ENCODE assay signal across 8 cellular contexts in the genomic region with DNA sequence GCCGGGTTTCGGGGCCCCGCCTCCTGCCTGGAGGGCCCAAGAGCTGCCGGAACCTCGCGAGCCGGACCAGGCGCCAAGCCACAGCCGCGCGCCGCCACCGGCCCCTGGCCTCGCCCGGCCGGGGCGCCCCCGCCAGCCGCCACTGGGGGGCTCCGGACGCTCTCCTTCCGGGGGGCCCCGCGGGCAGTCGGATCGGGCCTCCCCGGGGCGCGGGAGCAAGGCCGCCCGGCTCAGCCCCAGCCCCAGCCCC. TPM values are rescaled to one million over a fixed set of nuclear protein-coding genes. Genes with fewer than 3 reads are reported as not detected.
A peak's percentile ranks its signal among the peaks of the same experiment; 100 is the strongest.
DNase-seq lines count a peak whose midpoint lies in the region; ATAC-seq, FAIRE-seq and TF ChIP-seq lines count a peak whose summit lies in the region.

No MANE protein-coding gene starts in this region.

- peak overlapping the region; percentile 94 for H3K9ac ChIP-seq in astrocyte (ENCODE audit: low read length)
- H3K9ac ChIP-seq in iPS-18a (ENCODE audit: low read length) = peak overlapping the region; percentile 36
- H3K9ac ChIP-seq in skeletal muscle tissue (ENCODE audit: low read depth in 1 of 3, low read length in 3 of 3) = peak overlapping the region; percentile 77 to 99 (median 95)

- H3K4me3 ChIP-seq in astrocyte (ENCODE audit: insufficient read depth, low read depth, low read length) (peak overlapping the region; percentile 70), iPS-18a (ENCODE audit: low read length) (peak overlapping the region; percentile 89), skeletal muscle tissue (ENCODE audit: low read length in 3 of 3) (peak overlapping the region; percentile 72 to 82 (median 78))

- peak; percentile 83 for DNase-seq in activated CD8-positive, alpha-beta memory T cell treated with anti-CD3 and anti-CD28 coated beads, Interleukin-2, amount 10 ng/mL, durations not matched to agents 7 days and 5 days
- no peak for DNase-seq in activated CD8-positive, alpha-beta memory T cell treated with anti-CD3 and anti-CD28 coated beads for 24 hours
- DNase-seq in NOMO-1 treated with dmso at 0.1 percent for 144 hours (lab: John Stamatoyannopoulos, UW; ENCODE audit: unreplicated experiment) = peak; percentile 71
- DNase-seq in astrocyte (ENCODE audit: low read depth) = peak; percentile 67
- DNase-seq in germinal center (ENCODE audit: low spot score) = no peak

- peak overlapping the region; percentile 37 for H2AFZ ChIP-seq in astrocyte (ENCODE audit: low read depth, low read length)

- H3K4me2 ChIP-seq in astrocyte (ENCODE audit: low read length) = peak overlapping the region; percentile 90

- H3K4me1 Mint-ChIP-seq in activated CD8-positive, alpha-beta memory T cell treated with anti-CD3 and anti-CD28 coated beads, Interleukin-2, amount 10 ng/mL, durations not matched to agents 7 days and 5 days = peaks cover 21% of the 10 kb centered on the region
- no peaks in the 10 kb centered on the region for H3K4me1 Mint-ChIP-seq in astrocyte (ENCODE audit: low read depth, unreplicated experiment)

- FAIRE-seq in astrocyte (lab: Jason Lieb, UNC) = no peak

- H3K27ac ChIP-seq in astrocyte (ENCODE audit: low read depth, low read length) (peak overlapping the region; percentile 96), iPS-18a (ENCODE audit: low read length) (no peak overlapping the region), skeletal muscle tissue (ENCODE audit: low read depth, low read length) (peak overlapping the region; percentile 98)

- peaks cover 11% of the 10 kb centered on the region for H3K4me1 ChIP-seq in astrocyte (ENCODE audit: insufficient read depth, low read length)
- H3K4me1 ChIP-seq in iPS-18a (ENCODE audit: control insufficient read depth, low read depth, low read length) = peaks cover under 1% of the 10 kb centered on the region
- peaks cover 5 to 24% (median 22%) of the 10 kb centered on the region in 3 donors for H3K4me1 ChIP-seq in skeletal muscle tissue (ENCODE audit: control insufficient read depth in 3 of 3, insufficient read depth in 3 of 3, low read length in 3 of 3)

- H3K27me3 ChIP-seq in astrocyte (ENCODE audit: insufficient read depth, low read length) = no peaks in the 10 kb centered on the region
- H3K27me3 ChIP-seq in iPS-18a (ENCODE audit: control insufficient read depth, insufficient read depth, low read length) = peaks cover 11% of the 10 kb centered on the region
- H3K27me3 ChIP-seq in skeletal muscle tissue (ENCODE audit: control insufficient read depth in 3 of 3, insufficient read depth in 3 of 3, low read length in 3 of 3) = no peaks in the 10 kb centered on the region

- peak overlapping the region; percentile 75 for H3K27ac Mint-ChIP-seq in activated CD8-positive, alpha-beta memory T cell treated with anti-CD3 and anti-CD28 coated beads, Interleukin-2, amount 10 ng/mL, durations not matched to agents 7 days and 5 days
- no peak overlapping the region for H3K27ac Mint-ChIP-seq in astrocyte (ENCODE audit: unreplicated experiment)

- no peak for TF ChIP-seq CTCF in astrocyte (IDR thresholded peaks at IDR 0.05; ENCODE audit: insufficient read depth, low read depth, low read length)

- peak overlapping the region; percentile 65 for H3K4me3 Mint-ChIP-seq in activated CD8-positive, alpha-beta memory T cell treated with anti-CD3 and anti-CD28 coated beads, Interleukin-2, amount 10 ng/mL, durations not matched to agents 7 days and 5 days
- H3K4me3 Mint-ChIP-seq in astrocyte (ENCODE audit: unreplicated experiment) = peak overlapping the region; percentile 83

- CTCF ChIA-PET in activated CD8-positive, alpha-beta memory T cell treated with anti-CD3 and anti-CD28 coated beads, Interleukin-2, amount 10 ng/mL, durations not matched to agents 7 days and 5 days (lab: Charles Lee) = interaction anchor here (0.5 to 4.1 kb wide), 10 partner anchors 10 to 419 kb away, joined by 3 to 23 read pairs (median 6); a partner anchor contains a TSS

- H3K79me2 ChIP-seq in astrocyte (ENCODE audit: insufficient read depth, low read length) = no peaks in the 10 kb centered on the region

- peaks cover 11% of the 10 kb centered on the region for H3K36me3 Mint-ChIP-seq in activated CD8-positive, alpha-beta memory T cell treated with anti-CD3 and anti-CD28 coated beads, Interleukin-2, amount 10 ng/mL, durations not matched to agents 7 days and 5 days
- no peaks in the 10 kb centered on the region for H3K36me3 Mint-ChIP-seq in astrocyte (ENCODE audit: low read depth, unreplicated experiment)

- no peaks in the 10 kb centered on the region for H3K36me3 ChIP-seq in astrocyte (ENCODE audit: insufficient read depth, low read length)
- no peaks in the 10 kb centered on the region for H3K36me3 ChIP-seq in iPS-18a (ENCODE audit: control insufficient read depth, low read depth, low read length)
- H3K36me3 ChIP-seq in skeletal muscle tissue (ENCODE audit: control insufficient read depth in 3 of 3, insufficient read depth in 3 of 3, low read length in 3 of 3) = no peaks in the 10 kb centered on the region

- no peaks in the 10 kb centered on the region for H4K20me1 ChIP-seq in astrocyte (ENCODE audit: insufficient read depth, low read length)

- no peaks in the 10 kb centered on the region for H3K9me3 ChIP-seq in astrocyte (ENCODE audit: insufficient read depth, low read depth, low read length)
- H3K9me3 ChIP-seq in iPS-18a (ENCODE audit: control insufficient read depth, low read depth, low read length) = no peaks in the 10 kb centered on the region
- no peaks in the 10 kb centered on the region for H3K9me3 ChIP-seq in skeletal muscle tissue (ENCODE audit: control insufficient read depth in 3 of 3, low read length in 3 of 3)

- peaks cover 7% of the 10 kb centered on the region for H3K9me3 Mint-ChIP-seq in activated CD8-positive, alpha-beta memory T cell treated with anti-CD3 and anti-CD28 coated beads, Interleukin-2, amount 10 ng/mL, durations not matched to agents 7 days and 5 days (ENCODE audit: low read depth)
- no peaks in the 10 kb centered on the region for H3K9me3 Mint-ChIP-seq in astrocyte (ENCODE audit: unreplicated experiment)

- H3K27me3 Mint-ChIP-seq in activated CD8-positive, alpha-beta memory T cell treated with anti-CD3 and anti-CD28 coated beads, Interleukin-2, amount 10 ng/mL, durations not matched to agents 7 days and 5 days = peaks cover 7% of the 10 kb centered on the region
- no peaks in the 10 kb centered on the region for H3K27me3 Mint-ChIP-seq in astrocyte (ENCODE audit: low read depth, unreplicated experiment)

- peak; percentile 52 for ATAC-seq in activated CD8-positive, alpha-beta memory T cell treated with anti-CD3 and anti-CD28 coated beads, Interleukin-2, amount 10 ng/mL, durations not matched to agents 7 days and 5 days
- ATAC-seq in HG02623 (IDR thresholded peaks at IDR 0.05; ENCODE audit: unreplicated experiment) = peak; percentile 46

RNA-seq across cellular contexts. Expression of a gene that starts 17.4 kb away (rescaled TPM):
- under 1 TPM in 1 of 2 experiments, not detected in 1; 0.56 TPM for total RNA-seq in activated CD8-positive, alpha-beta memory T cell treated with anti-CD3 and anti-CD28 coated beads, Interleukin-2, amount 10 ng/mL, durations not matched to agents 7 days and 5 days
- total RNA-seq in astrocyte (1.1 and 1.3 TPM in 2 replicates), skeletal muscle tissue (4.2 TPM)

RNA-seq across cellular contexts. Expression of a gene that starts 45.9 kb away (rescaled TPM):
- under 1 TPM in 1 of 2 experiments, not detected in 1; 0.21 TPM for total RNA-seq in activated CD8-positive, alpha-beta memory T cell treated with anti-CD3 and anti-CD28 coated beads, Interleukin-2, amount 10 ng/mL, durations not matched to agents 7 days and 5 days
- 0.39 and 0.43 TPM in 2 replicates for total RNA-seq in astrocyte
- total RNA-seq in skeletal muscle tissue = under 0.01 TPM

Comparison
In these comparisons a context has a peak if more than half of its experiments do, and no peak if none do; other contexts are left out.
1. DNase-seq: peak in activated CD8-positive, alpha-beta memory T cell treated with anti-CD3 and anti-CD28 coated beads, Interleukin-2, amount 10 ng/mL, durations not matched to agents 7 days and 5 days (single experiment), NOMO-1 treated with dmso at 0.1 percent for 144 hours (single experiment) and astrocyte (single experiment); none in activated CD8-positive, alpha-beta memory T cell treated with anti-CD3 and anti-CD28 coated beads for 24 hours (single experiment) and germinal center (single experiment).
2. H3K9ac ChIP-seq: peak in every context shown above with its lines; median percentile 95 in skeletal muscle tissue; 94 in astrocyte; 36 in iPS-18a.
3. Peak in every context shown above with its lines, with median percentiles within 50 percentile points of each other: H3K4me3 ChIP-seq.